In the genomic region with DNA sequence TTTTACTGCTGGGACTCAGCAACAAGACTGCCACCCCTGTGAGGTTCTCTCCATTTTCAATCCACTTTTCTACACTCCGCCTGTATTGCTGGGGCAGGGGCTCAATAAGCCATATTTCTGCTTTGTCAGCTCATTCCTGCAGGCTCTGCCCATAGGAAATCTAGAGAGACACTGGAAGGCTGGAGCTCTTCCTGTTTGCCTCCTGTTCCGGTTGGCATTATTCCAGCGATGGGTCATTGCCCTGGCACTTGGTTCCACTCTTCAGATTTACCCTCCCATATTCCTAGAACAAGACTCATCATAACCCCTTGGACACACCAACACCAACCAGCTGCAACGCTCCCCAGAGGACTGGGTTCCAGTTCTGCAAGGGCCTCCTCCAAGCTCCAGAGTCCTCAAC, we compare ENCODE assay signal across 22 cellular contexts.
DNase-seq lines count a peak whose midpoint lies in the region; ATAC-seq and TF ChIP-seq lines count a peak whose summit lies in the region.
"Had no signal": no experiment of that assay in that cellular context is flagged by ENCODE, and none has a peak within 500 bp of the region (broad histone marks: within the 10 kb centered on the region; RNA-seq: fewer than 3 reads in every experiment).

No MANE protein-coding gene starts in this region.

- no peaks in the 10 kb centered on the region for H3K27me3 ChIP-seq in MG63
- no peaks in the 10 kb centered on the region for H3K27me3 ChIP-seq in SJCRH30
- H3K27me3 ChIP-seq: BLaER1, body of pancreas had no signal

- peak overlapping the region in 2 of 3 experiments; percentile 50 to 72 for H3K27ac Mint-ChIP-seq in nephron
- H3K27ac Mint-ChIP-seq: activated naive CD4-positive, alpha-beta T cell treated with anti-CD3 and anti-CD28 coated beads, Interleukin-2, amount 50 U/mL, for 72 hours; dendritic cell treated with granulocyte-macrophage colony-stimulating factor and Interleukin-4, amounts not matched to agents 40 ng/mL and 50 ng/mL, for 4 days; T-helper 17 cell had no signal

- H3K4me3 ChIP-seq in MG63 = no peak overlapping the region
- no peak overlapping the region for H3K4me3 ChIP-seq in SJCRH30
- H3K4me3 ChIP-seq: BLaER1, body of pancreas, thoracic aorta had no signal

- peaks cover 64% of the 10 kb centered on the region for H3K4me1 Mint-ChIP-seq in nephron
- H3K4me1 Mint-ChIP-seq: T-helper 17 cell had no signal

- no peaks in the 10 kb centered on the region for H3K4me1 ChIP-seq in SJCRH30
- H3K4me1 ChIP-seq: BLaER1, body of pancreas had no signal

- TF ChIP-seq CTCF in nephron (IDR thresholded peaks at IDR 0.05; ENCODE audit: unreplicated experiment in 3 of 3) = no peak

- no peaks in the 10 kb centered on the region for H3K36me3 Mint-ChIP-seq in nephron (ENCODE audit: low read depth)
- H3K36me3 Mint-ChIP-seq: activated naive CD4-positive, alpha-beta T cell treated with anti-CD3 and anti-CD28 coated beads, Interleukin-2, amount 50 U/mL, for 72 hours had no signal

- ATAC-seq in GM21825 (IDR thresholded peaks at IDR 0.05; ENCODE audit: unreplicated experiment) (no peak), HG02642 (IDR thresholded peaks at IDR 0.05; ENCODE audit: poor library complexity, unreplicated experiment) (no peak)
- ATAC-seq: activated naive CD4-positive, alpha-beta T cell treated with anti-CD3 and anti-CD28 coated beads, Interleukin-2, amount 50 U/mL, for 72 hours; body of pancreas; T-helper 17 cell had no signal

- H3K36me3 ChIP-seq in MG63 = no peaks in the 10 kb centered on the region
- no peaks in the 10 kb centered on the region for H3K36me3 ChIP-seq in SJCRH30
- H3K36me3 ChIP-seq: BLaER1, thoracic aorta had no signal

- H3K9me3 ChIP-seq in MG63 = no peaks in the 10 kb centered on the region
- no peaks in the 10 kb centered on the region for H3K9me3 ChIP-seq in SJCRH30 (replicated peaks)
- H3K9me3 ChIP-seq: BLaER1, thoracic aorta had no signal

- no peak overlapping the region for H3K27ac ChIP-seq in SJCRH30
- H3K27ac ChIP-seq: 22Rv1, BLaER1, body of pancreas, thoracic aorta had no signal

- DNase-seq in DMS 273 (lab: John Stamatoyannopoulos, UW; ENCODE audit: unreplicated experiment) = peak; percentile 59
- no peak for DNase-seq in DMS 273 treated with DMSO at 0.1 percent for 48 hours (lab: John Stamatoyannopoulos, UW)
- DNase-seq in MG63 = peak; percentile 49
- peak; percentile 4 to 9 for DNase-seq in SJCRH30
- no peak for DNase-seq in NCI-H2227 (lab: John Stamatoyannopoulos, UW; ENCODE audit: unreplicated experiment)
- DNase-seq: body of pancreas, DMS79, foreskin melanocyte, KG1, midbrain, NCI-H1417, NCI-H2171 treated with DMSO at 0.1 percent for 48 hours, SHP77 treated with DMSO at 0.1 percent for 48 hours, T-helper 17 cell had no signal

- H3K9me3 Mint-ChIP-seq in nephron = peaks cover 4% of the 10 kb centered on the region
- H3K9me3 Mint-ChIP-seq: dendritic cell treated with granulocyte-macrophage colony-stimulating factor and Interleukin-4, amounts not matched to agents 40 ng/mL and 50 ng/mL, for 4 days had no signal

- no peak overlapping the region for H3K4me3 Mint-ChIP-seq in nephron
- H3K4me3 Mint-ChIP-seq: dendritic cell treated with granulocyte-macrophage colony-stimulating factor and Interleukin-4, amounts not matched to agents 40 ng/mL and 50 ng/mL, for 4 days; T-helper 17 cell had no signal

- peaks cover 10% of the 10 kb centered on the region for H3K27me3 Mint-ChIP-seq in nephron (ENCODE audit: low read depth)
- H3K27me3 Mint-ChIP-seq: dendritic cell treated with granulocyte-macrophage colony-stimulating factor and Interleukin-4, amounts not matched to agents 40 ng/mL and 50 ng/mL, for 4 days; T-helper 17 cell had no signal

Comparison
In these comparisons a context has a peak if more than half of its experiments do, and no peak if none do; other contexts are left out.
1. DNase-seq: peak in DMS 273 (single experiment), MG63 (single experiment) and SJCRH30 (2 of 2); none in DMS 273 treated with DMSO at 0.1 percent for 48 hours (single experiment) and NCI-H2227 (single experiment).